In the genomic region with DNA sequence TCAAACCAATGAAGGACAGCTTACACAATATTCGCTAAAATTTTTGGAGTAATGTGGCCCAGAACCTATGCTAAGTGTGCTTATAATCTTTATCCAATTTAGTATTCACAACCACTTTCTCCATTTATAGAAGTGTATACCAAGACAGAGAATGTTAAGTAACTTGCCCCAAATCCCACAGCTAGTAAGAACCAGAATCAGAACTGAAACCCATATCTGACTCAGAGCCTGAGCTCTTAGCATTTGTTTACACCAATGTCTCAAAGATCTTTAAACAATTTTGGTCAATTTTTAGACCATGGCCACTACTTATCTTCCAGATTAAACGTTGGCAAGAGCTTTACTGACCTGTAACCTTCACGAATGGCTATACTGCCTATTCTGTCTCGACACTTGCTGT, we compare ENCODE assay signal across 14 cellular contexts. TPM values are rescaled to one million over a fixed set of nuclear protein-coding genes. Genes with fewer than 3 reads are reported as not detected.
A peak's percentile ranks its signal among the peaks of the same experiment; 100 is the strongest.
DNase-seq lines count a peak whose midpoint lies in the region; ATAC-seq, FAIRE-seq and TF ChIP-seq lines count a peak whose summit lies in the region.
"Had no signal": no experiment of that assay in that cellular context is flagged by ENCODE, and none has a peak within 500 bp of the region (broad histone marks: within the 10 kb centered on the region; RNA-seq: fewer than 3 reads in every experiment).

No MANE protein-coding gene starts in this region.

- no peak overlapping the region for H3K4me3 Mint-ChIP-seq in endodermal cell

- FAIRE-seq in GM18507 (lab: Jason Lieb, UNC), result peak; percentile 82
- FAIRE-seq: D721Med had no signal

- in situ Hi-C loops in gastrocnemius medialis (cut with MboI; ENCODE audit: low sequenced_read_pairs in 4 of 4), result loop anchor here in 1 of 4 donors (10.0 kb wide), 1 partner anchor 185 kb away; no protein-coding TSS in a partner anchor

- DNase-seq in GM18507 (ENCODE audit: extremely low spot score, insufficient read length, low read depth) (no peak), GM20000 (ENCODE audit: low spot score) (peak; percentile 54), endodermal cell (no peak), gastrocnemius medialis (no peak), GDM1 (lab: John Stamatoyannopoulos, UW) (no peak), EL (no peak)
- no peak for DNase-seq in stimulated activated CD4-positive, alpha-beta T cell treated with anti-CD3 and anti-CD28 coated beads, Interleukin-4, amount 100 ng/mL, for 24 hours
- DNase-seq: activated CD4-positive, CD25-positive, alpha-beta regulatory T cell treated with anti-CD3 and anti-CD28 coated beads, Interleukin-2, amount 50 U/mL, for 72 hours; kidney glomerular epithelial cell; NCI-H2081; Peyer's patch had no signal

- 89 to 90% methylated on average over 4 of the region's 4 CpGs for WGBS in endodermal cell (ENCODE audit: insufficient coverage in 1 of 2, insufficient read length in 1 of 2), 2 experiments

- intact Hi-C loops in gastrocnemius medialis (cut with DNase I; ENCODE audit: low total_unique reads), result no loop called here

- peaks cover 44% of the 10 kb centered on the region for H3K36me3 Mint-ChIP-seq in endodermal cell (ENCODE audit: low read depth)

- ATAC-seq in HG03095 (IDR thresholded peaks at IDR 0.05; ENCODE audit: unreplicated experiment) (peak; percentile 78), gastrocnemius medialis (no peak)

- peaks cover 66% of the 10 kb centered on the region for H3K36me3 ChIP-seq in endodermal cell (ENCODE audit: control insufficient read depth, insufficient read depth, low read length)
- H3K36me3 ChIP-seq in gastrocnemius medialis, result peaks cover 0 to 33% of the 10 kb centered on the region in 2 donors

- H3K4me1 ChIP-seq in endodermal cell (ENCODE audit: control insufficient read depth, insufficient read depth, low read length), result no peaks in the 10 kb centered on the region
- no peaks in the 10 kb centered on the region for H3K4me1 ChIP-seq in gastrocnemius medialis
- H3K4me1 ChIP-seq: Peyer's patch had no signal

- H3K4me3 ChIP-seq in endodermal cell (ENCODE audit: low read length) (no peak overlapping the region), gastrocnemius medialis (no peak overlapping the region)
- H3K4me3 ChIP-seq: Peyer's patch had no signal

- H3K9me3 Mint-ChIP-seq in endodermal cell, result no peaks in the 10 kb centered on the region

- TF ChIP-seq POLR2A in gastrocnemius medialis (IDR thresholded peaks at IDR 0.05), result no peak

- H3K9me3 ChIP-seq in endodermal cell (ENCODE audit: control insufficient read depth, low read length) (no peaks in the 10 kb centered on the region), gastrocnemius medialis (no peaks in the 10 kb centered on the region)
- H3K9me3 ChIP-seq: neutrophil, Peyer's patch had no signal

- no peak for TF ChIP-seq CTCF in GM20000 (IDR thresholded peaks at IDR 0.05; ENCODE audit: extremely low read depth, missing control alignments)
- TF ChIP-seq CTCF in endodermal cell (conservative IDR thresholded peaks at IDR 0.05), result no peak
- TF ChIP-seq CTCF in gastrocnemius medialis (IDR thresholded peaks at IDR 0.05 in 4 of 5, conservative IDR thresholded peaks at IDR 0.05 in 1 of 5), result no peak

- H3K27ac ChIP-seq in endodermal cell (ENCODE audit: low read depth, low read length) (no peak overlapping the region), gastrocnemius medialis (no peak overlapping the region)
- H3K27ac ChIP-seq: Peyer's patch had no signal

- H3K27me3 ChIP-seq in endodermal cell (ENCODE audit: control insufficient read depth, insufficient read depth, low read length, poor library complexity, severe bottlenecking) (no peaks in the 10 kb centered on the region), gastrocnemius medialis (no peaks in the 10 kb centered on the region)
- H3K27me3 ChIP-seq: neutrophil, Peyer's patch had no signal

- H3K27me3 Mint-ChIP-seq in endodermal cell (ENCODE audit: insufficient read depth), result no peaks in the 10 kb centered on the region

- H3K9ac ChIP-seq in endodermal cell (ENCODE audit: extremely low read depth, low read length, poor library complexity, severe bottlenecking), result no peak overlapping the region

- no peaks in the 10 kb centered on the region for H3K4me1 Mint-ChIP-seq in endodermal cell

- peak overlapping the region; percentile 33 for H3K27ac Mint-ChIP-seq in endodermal cell

RNA-seq across cellular contexts. Expression of a gene that starts 53.0 kb away (rescaled TPM):
- 10 to 100 TPM; 18.4 to 20.1 TPM for total RNA-seq in endodermal cell
- polyA plus RNA-seq in endodermal cell (2013, experiment 1 of 2), result 9.0 TPM
- polyA plus RNA-seq in endodermal cell (2013, experiment 2 of 2), result 7.8 TPM
- 1 to 10 TPM; 1.9 to 5.0 (median 2.5) TPM for total RNA-seq in gastrocnemius medialis
